In the genomic region with DNA sequence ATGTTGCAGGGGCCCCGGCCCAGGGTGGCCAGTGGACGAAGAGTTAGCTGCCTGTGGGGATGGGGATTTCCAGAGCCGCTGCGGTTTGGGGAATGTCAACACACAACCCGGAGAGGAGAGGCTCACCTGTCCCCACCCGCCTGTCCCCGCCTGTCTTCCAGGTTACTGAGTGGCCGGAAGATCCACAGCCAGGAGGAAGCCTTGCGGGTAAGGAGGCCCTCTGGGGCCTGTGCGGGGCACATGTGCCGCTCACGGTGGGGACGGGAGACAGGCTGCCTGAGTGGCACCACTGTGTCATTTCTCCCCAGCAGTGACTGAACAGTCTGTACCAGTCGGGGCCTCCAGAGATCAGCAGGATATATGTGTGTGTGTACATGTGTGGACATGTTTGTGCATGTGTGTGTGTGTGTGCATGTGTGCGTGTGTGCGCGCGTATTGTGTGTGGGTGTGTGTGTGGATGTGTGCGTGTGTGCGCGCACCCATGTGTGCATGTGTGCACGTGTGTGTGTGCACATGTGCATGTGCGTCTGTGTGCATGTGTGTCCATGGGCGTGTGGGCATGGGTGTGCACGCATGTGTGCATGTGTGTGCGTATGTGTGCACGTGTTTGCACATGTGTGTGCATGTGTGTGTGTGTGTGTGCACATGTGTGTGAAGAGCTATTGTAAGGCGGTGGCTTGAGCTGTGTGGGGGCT, we compare ENCODE assay signal across 1 cellular context.
TF ChIP-seq lines count a peak whose summit lies in the region.

No MANE protein-coding gene starts in this region.

TF ChIP-seq in K562, 482 proteins besides CTCF, POLR2A, EP300 and RAD21:
- peak; percentile 55 for TF ChIP-seq SUPT5H (IDR thresholded peaks at IDR 0.05)
- TF ChIP-seq PRMT5 (CRISPR knock-in tag; IDR thresholded peaks at IDR 0.05): no peak
- no peak for TF ChIP-seq DDX20 (tag; IDR thresholded peaks at IDR 0.05; ENCODE audit: low read depth)
- TF ChIP-seq NCOR1 (IDR thresholded peaks at IDR 0.05): 0 out of 2 replicates have a peak, but pooled peaks have one; percentile 5
- TF ChIP-seq RBM22 (IDR thresholded peaks at IDR 0.05; ENCODE audit: low read depth, low read length, poor library complexity, severe bottlenecking): peak; percentile 28
- no peak for TF ChIP-seq ZNF197 (CRISPR knock-in tag; IDR thresholded peaks at IDR 0.05; ENCODE audit: low read depth)
- no peak for TF ChIP-seq KLF13 (tag; IDR thresholded peaks at IDR 0.05; ENCODE audit: borderline replicate concordance, low read depth)
- peak in 1 of 2 experiments; percentile 92; a peak in 2 of 4 replicates for TF ChIP-seq KDM1A (IDR thresholded peaks at IDR 0.05)
- peak; percentile 66 for TF ChIP-seq POLR2G (IDR thresholded peaks at IDR 0.05; ENCODE audit: low read depth, low read length)
- no peak for TF ChIP-seq BHLHE40 (IDR thresholded peaks at IDR 0.05; ENCODE audit: low read length)
- TF ChIP-seq, protein P1, sequence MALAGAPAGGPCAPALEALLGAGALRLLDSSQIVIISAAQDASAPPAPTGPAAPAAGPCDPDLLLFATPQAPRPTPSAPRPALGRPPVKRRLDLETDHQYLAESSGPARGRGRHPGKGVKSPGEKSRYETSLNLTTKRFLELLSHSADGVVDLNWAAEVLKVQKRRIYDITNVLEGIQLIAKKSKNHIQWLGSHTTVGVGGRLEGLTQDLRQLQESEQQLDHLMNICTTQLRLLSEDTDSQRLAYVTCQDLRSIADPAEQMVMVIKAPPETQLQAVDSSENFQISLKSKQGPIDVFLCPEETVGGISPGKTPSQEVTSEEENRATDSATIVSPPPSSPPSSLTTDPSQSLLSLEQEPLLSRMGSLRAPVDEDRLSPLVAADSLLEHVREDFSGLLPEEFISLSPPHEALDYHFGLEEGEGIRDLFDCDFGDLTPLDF (CRISPR knock-in tag; IDR thresholded peaks at IDR 0.05): no peak
- TF ChIP-seq, protein P2, sequence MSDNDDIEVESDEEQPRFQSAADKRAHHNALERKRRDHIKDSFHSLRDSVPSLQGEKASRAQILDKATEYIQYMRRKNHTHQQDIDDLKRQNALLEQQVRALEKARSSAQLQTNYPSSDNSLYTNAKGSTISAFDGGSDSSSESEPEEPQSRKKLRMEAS (CRISPR knock-in tag; IDR thresholded peaks at IDR 0.05): peak; percentile 25; the same call in 1 of the 2 replicates
- TF ChIP-seq ZNF589 (CRISPR knock-in tag; IDR thresholded peaks at IDR 0.05; ENCODE audit: low read depth): no peak
- TF ChIP-seq STAT5A (IDR thresholded peaks at IDR 0.05; ENCODE audit: borderline replicate concordance, low read length): peak; percentile 31; the same call in 1 of the 2 replicates
- TF ChIP-seq, protein P3, sequence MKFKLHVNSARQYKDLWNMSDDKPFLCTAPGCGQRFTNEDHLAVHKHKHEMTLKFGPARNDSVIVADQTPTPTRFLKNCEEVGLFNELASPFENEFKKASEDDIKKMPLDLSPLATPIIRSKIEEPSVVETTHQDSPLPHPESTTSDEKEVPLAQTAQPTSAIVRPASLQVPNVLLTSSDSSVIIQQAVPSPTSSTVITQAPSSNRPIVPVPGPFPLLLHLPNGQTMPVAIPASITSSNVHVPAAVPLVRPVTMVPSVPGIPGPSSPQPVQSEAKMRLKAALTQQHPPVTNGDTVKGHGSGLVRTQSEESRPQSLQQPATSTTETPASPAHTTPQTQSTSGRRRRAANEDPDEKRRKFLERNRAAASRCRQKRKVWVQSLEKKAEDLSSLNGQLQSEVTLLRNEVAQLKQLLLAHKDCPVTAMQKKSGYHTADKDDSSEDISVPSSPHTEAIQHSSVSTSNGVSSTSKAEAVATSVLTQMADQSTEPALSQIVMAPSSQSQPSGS (CRISPR knock-in tag; IDR thresholded peaks at IDR 0.05): no peak
- peak; percentile 83; the same call in 1 of the 2 replicates for TF ChIP-seq TARDBP (IDR thresholded peaks at IDR 0.05)
